In the genomic region with DNA sequence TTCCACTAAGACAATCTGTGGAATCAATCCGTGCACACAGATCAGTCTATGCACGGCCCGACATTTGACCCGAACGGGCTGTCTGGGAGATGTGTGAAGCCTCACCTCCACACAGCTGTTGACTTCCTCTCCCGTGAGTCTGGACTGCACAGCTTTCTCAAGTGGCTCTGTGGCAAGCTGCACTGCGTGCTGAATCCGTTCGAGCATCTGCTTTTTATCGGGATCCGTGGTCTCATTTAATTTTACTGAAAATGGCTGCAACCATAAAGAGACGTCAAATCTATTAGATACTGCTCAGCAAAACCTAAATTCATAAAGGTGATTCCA, we compare ENCODE assay signal across 7 cellular contexts.
"Had no signal": no experiment of that assay in that cellular context is flagged by ENCODE, and none has a peak within 500 bp of the region (broad histone marks: within the 10 kb centered on the region; RNA-seq: fewer than 3 reads in every experiment).

No MANE protein-coding gene starts in this region.

- H3K27ac Mint-ChIP-seq: activated naive CD4-positive, alpha-beta T cell treated with anti-CD3 and anti-CD28 coated beads, Interleukin-2, amount 50 U/mL, for 24 hours; nephron; progenitor cell of endocrine pancreas; stimulated activated naive B cell treated with anti-CD40 and anti-IgM and Interleukin-4, amounts not matched to agents 10 μg/mL and 1 μg/mL and 100 μg/mL, for 72 hours had no signal

- H3K4me3 ChIP-seq: colonic mucosa, right atrium auricular region, transverse colon had no signal

- H3K4me1 Mint-ChIP-seq: nephron had no signal

- H3K27me3 Mint-ChIP-seq: activated naive CD4-positive, alpha-beta T cell treated with anti-CD3 and anti-CD28 coated beads, Interleukin-2, amount 50 U/mL, for 24 hours; progenitor cell of endocrine pancreas; stimulated activated naive B cell treated with anti-CD40 and anti-IgM and Interleukin-4, amounts not matched to agents 10 μg/mL and 1 μg/mL and 100 μg/mL, for 72 hours had no signal

- H3K27me3 ChIP-seq: colonic mucosa, right atrium auricular region, transverse colon had no signal

- H3K9me3 Mint-ChIP-seq: activated naive CD4-positive, alpha-beta T cell treated with anti-CD3 and anti-CD28 coated beads, Interleukin-2, amount 50 U/mL, for 24 hours; nephron; stimulated activated naive B cell treated with anti-CD40 and anti-IgM and Interleukin-4, amounts not matched to agents 10 μg/mL and 1 μg/mL and 100 μg/mL, for 72 hours had no signal

- H3K9me3 ChIP-seq: colonic mucosa, right atrium auricular region, transverse colon had no signal

- H3K4me3 Mint-ChIP-seq: activated naive CD4-positive, alpha-beta T cell treated with anti-CD3 and anti-CD28 coated beads, Interleukin-2, amount 50 U/mL, for 24 hours; nephron; stimulated activated naive B cell treated with anti-CD40 and anti-IgM and Interleukin-4, amounts not matched to agents 10 μg/mL and 1 μg/mL and 100 μg/mL, for 72 hours had no signal

- DNase-seq: stimulated activated naive B cell treated with anti-CD40 and anti-IgM and Interleukin-4, amounts not matched to agents 10 μg/mL and 1 μg/mL and 100 μg/mL, for 72 hours had no signal

- H3K27ac ChIP-seq: colonic mucosa, transverse colon had no signal

- H3K4me1 ChIP-seq: colonic mucosa had no signal
